8 cellular contexts compared by ENCODE assay signal in the genomic region with DNA sequence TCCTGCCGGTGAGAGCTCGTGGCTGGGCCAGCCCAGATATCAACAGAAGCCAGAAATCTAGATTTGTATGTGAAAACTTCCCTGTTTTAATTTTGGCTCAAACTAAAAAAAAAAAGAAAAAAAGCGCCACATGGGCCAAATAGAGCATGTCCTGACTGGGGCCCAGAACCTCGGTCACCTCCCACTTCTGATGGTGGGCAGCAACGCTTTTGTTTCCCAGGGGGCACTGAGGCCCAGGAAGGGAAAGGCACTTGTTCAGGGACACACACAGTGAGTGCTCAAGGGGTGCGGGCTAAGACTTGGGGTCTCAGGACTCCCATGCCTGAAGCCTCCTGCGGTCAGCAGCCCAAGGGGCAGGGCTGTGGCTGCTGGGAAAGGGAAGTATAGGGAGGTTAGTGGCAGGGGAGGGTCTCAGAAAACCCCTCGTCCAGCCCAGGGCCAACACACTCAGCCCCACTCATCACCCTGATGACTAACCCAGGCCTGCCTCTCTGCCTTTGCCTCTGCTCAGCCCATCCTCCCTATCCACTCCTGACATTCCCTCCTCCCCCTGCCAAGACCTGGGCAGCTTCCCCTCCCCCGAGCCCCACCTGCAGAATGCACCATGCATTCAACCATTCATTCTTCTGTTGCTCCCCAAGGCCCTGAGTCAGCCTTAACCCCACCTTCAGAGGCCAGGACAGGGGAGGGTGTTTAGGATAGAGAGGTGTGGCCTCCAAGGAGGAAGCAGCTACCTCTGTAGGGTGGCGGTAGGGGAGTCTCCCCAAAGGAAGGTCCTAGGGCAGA. TPM values are rescaled to one million over a fixed set of nuclear protein-coding genes. Genes with fewer than 3 reads are reported as not detected.
DNase-seq lines count a peak whose midpoint lies in the region; ATAC-seq and TF ChIP-seq lines count a peak whose summit lies in the region.

No MANE protein-coding gene starts in this region.

- TF ChIP-seq CTCF in endothelial cell (IDR thresholded peaks at IDR 0.05; ENCODE audit: unreplicated experiment) (no peak), heart left ventricle (IDR thresholded peaks at IDR 0.05) (no peak)

- H3K27me3 Mint-ChIP-seq in endothelial cell (ENCODE audit: unreplicated experiment) = peaks cover 18% of the 10 kb centered on the region

- no peaks in the 10 kb centered on the region for H3K9me3 ChIP-seq in BLaER1
- H3K9me3 ChIP-seq in aorta (ENCODE audit: control insufficient read depth, low read length) = no peaks in the 10 kb centered on the region
- H3K9me3 ChIP-seq in heart left ventricle = no peaks in the 10 kb centered on the region

- H4K20me1 ChIP-seq in BLaER1 = no peaks in the 10 kb centered on the region

- no peak overlapping the region for H3K4me3 Mint-ChIP-seq in endothelial cell (ENCODE audit: unreplicated experiment)

- no peaks in the 10 kb centered on the region for H3K36me3 Mint-ChIP-seq in endothelial cell (ENCODE audit: low read depth, unreplicated experiment)

- DNase-seq in T-helper 22 cell (ENCODE audit: low read depth) (peak; percentile 37), endothelial cell (ENCODE audit: low spot score) (no peak), aorta (no peak), NK-92 (lab: John Stamatoyannopoulos, UW; ENCODE audit: unreplicated experiment) (no peak), heart left ventricle (no peak)
- DNase-seq in stimulated activated naive CD8-positive, alpha-beta T cell treated with anti-CD3 and anti-CD28 coated beads, Interleukin-15, Interleukin-2, amounts not matched to agents 100 U/mL and 50 U/mL, for 24 hours = peak; percentile 39

- H3K27ac Mint-ChIP-seq in endothelial cell (ENCODE audit: unreplicated experiment) = peak overlapping the region; percentile 16

- ATAC-seq in HG02642 (IDR thresholded peaks at IDR 0.05; ENCODE audit: poor library complexity, unreplicated experiment) = peak; percentile 48
- ATAC-seq in stimulated activated naive CD8-positive, alpha-beta T cell treated with anti-CD3 and anti-CD28 coated beads, Interleukin-15, Interleukin-2, amounts not matched to agents 100 U/mL and 50 U/mL, for 24 hours = peak; percentile 79
- no peak for ATAC-seq in aorta (ENCODE audit: low FRiP score)
- ATAC-seq in heart left ventricle = no peak

- H3K4me3 ChIP-seq in BLaER1 (peak overlapping the region; percentile 60), aorta (ENCODE audit: low read length in 2 of 2) (no peak overlapping the region), heart left ventricle (peak overlapping the region in 3 of 12 donors; percentile 10 to 16 (median 15))

- no peak for TF ChIP-seq POLR2A in heart left ventricle (IDR thresholded peaks at IDR 0.05)

- H3K36me3 ChIP-seq in BLaER1 = no peaks in the 10 kb centered on the region
- no peaks in the 10 kb centered on the region for H3K36me3 ChIP-seq in aorta (ENCODE audit: control insufficient read depth in 1 of 2, insufficient read depth in 2 of 2, low read length in 1 of 2)
- H3K36me3 ChIP-seq in heart left ventricle = no peaks in the 10 kb centered on the region

- no peaks in the 10 kb centered on the region for H3K9me3 Mint-ChIP-seq in endothelial cell (ENCODE audit: unreplicated experiment)

- peaks cover 18% of the 10 kb centered on the region for H3K4me1 Mint-ChIP-seq in endothelial cell (ENCODE audit: unreplicated experiment)

- H3K9ac ChIP-seq in BLaER1 = peak overlapping the region; percentile 76

- 38 to 40% methylated on average over 9 to 10 of the region's 10 CpGs for WGBS in aorta, 2 donors
- WGBS in heart left ventricle, 4 donors = 41 to 52% (median 48%) methylated on average over 10 of the region's 10 CpGs

- intact Hi-C loops in aorta (cut with DNase I) = no loop called here
- intact Hi-C loops in heart left ventricle (cut with DNase I) = no loop called here

- H3K4me1 ChIP-seq in BLaER1 (peaks cover 98% of the 10 kb centered on the region), aorta (ENCODE audit: control insufficient read depth in 1 of 2, insufficient read depth in 2 of 2, low read length in 2 of 2) (no peaks in the 10 kb centered on the region), heart left ventricle (peaks cover 0 to 22% (median 3%) of the 10 kb centered on the region in 12 donors)

- H3K27me3 ChIP-seq in BLaER1 (no peaks in the 10 kb centered on the region), aorta (ENCODE audit: control insufficient read depth in 1 of 2, insufficient read depth in 2 of 2, low read length in 1 of 2) (no peaks in the 10 kb centered on the region), heart left ventricle (peaks cover 0 to 14% (median 5%) of the 10 kb centered on the region in 9 donors)

- H3K4me2 ChIP-seq in BLaER1 = peak overlapping the region; percentile 100

- peak overlapping the region; percentile 92 for H3K27ac ChIP-seq in BLaER1
- H3K27ac ChIP-seq in aorta (ENCODE audit: low read depth in 1 of 2, low read length in 2 of 2) = no peak overlapping the region
- H3K27ac ChIP-seq in heart left ventricle = peak overlapping the region in 1 of 12 donors; percentile 69

RNA-seq across cellular contexts. Expression of gene TCF20, which starts 30.0 kb away (rescaled TPM):
- total RNA-seq in endothelial cell (ENCODE audit: unreplicated experiment) = 63.6 TPM
- total RNA-seq in aorta = 10 to 100 TPM; 29.9 to 42.9 TPM
- polyA plus RNA-seq in aorta = 1 to 10 TPM; 6.1 to 6.9 TPM
- 10 to 100 TPM; 12.1 to 25.7 (median 15.8) TPM for total RNA-seq in heart left ventricle
- polyA plus RNA-seq in heart left ventricle = 1 to 10 TPM; 5.2 to 8.0 TPM

Comparison
In these comparisons a context has a peak if more than half of its experiments do, and no peak if none do; other contexts are left out.
1. ATAC-seq: peak in HG02642 (single experiment) and stimulated activated naive CD8-positive, alpha-beta T cell treated with anti-CD3 and anti-CD28 coated beads, Interleukin-15, Interleukin-2, amounts not matched to agents 100 U/mL and 50 U/mL, for 24 hours (single experiment); none in aorta (single experiment) and heart left ventricle (0 of 4).
2. DNase-seq: peak in T-helper 22 cell (single experiment) and stimulated activated naive CD8-positive, alpha-beta T cell treated with anti-CD3 and anti-CD28 coated beads, Interleukin-15, Interleukin-2, amounts not matched to agents 100 U/mL and 50 U/mL, for 24 hours (single experiment); none in endothelial cell (single experiment), aorta (0 of 2), NK-92 (single experiment) and heart left ventricle (0 of 5).